Comparison of ENCODE assay signal across 15 cellular contexts in the genomic region with DNA sequence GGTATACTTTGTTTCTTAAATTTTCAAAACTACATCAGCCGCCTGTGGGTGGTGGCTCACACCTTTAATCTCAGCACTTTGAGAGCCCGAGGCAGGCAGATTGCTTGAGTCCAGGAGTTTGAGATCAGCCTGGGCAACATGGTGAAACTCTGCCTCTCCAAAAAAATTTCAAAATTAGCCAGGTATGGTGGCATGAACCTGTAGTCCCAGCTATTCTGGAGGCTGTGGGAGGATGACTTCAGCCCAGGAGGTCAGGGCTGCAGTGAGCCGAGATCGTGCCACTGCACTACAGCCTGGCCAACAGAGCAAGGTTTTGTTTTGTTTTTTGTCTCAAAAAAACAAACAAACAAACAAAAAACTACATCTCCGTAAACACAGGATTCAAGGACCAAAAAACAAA.
"Had no signal": no experiment of that assay in that cellular context is flagged by ENCODE, and none has a peak within 500 bp of the region (broad histone marks: within the 10 kb centered on the region; RNA-seq: fewer than 3 reads in every experiment).

No MANE protein-coding gene starts in this region.

- FAIRE-seq: astrocyte had no signal

- H3K4me3 Mint-ChIP-seq: activated CD8-positive, alpha-beta T cell treated with anti-CD3 and anti-CD28 coated beads for 36 hours; immature natural killer cell; stimulated activated naive CD8-positive, alpha-beta T cell treated with anti-CD3 and anti-CD28 coated beads, Interleukin-15, amount 100 ng/mL, for 72 hours had no signal

- H3K4me3 ChIP-seq: cardiac muscle cell, ovary, testis, upper lobe of right lung had no signal

- H3K9me3 Mint-ChIP-seq: activated CD8-positive, alpha-beta T cell treated with anti-CD3 and anti-CD28 coated beads for 36 hours; activated T-cell treated with anti-CD3 and anti-CD28 coated beads, Interleukin-2, amount 50 U/mL, for 72 hours; immature natural killer cell; stimulated activated naive CD8-positive, alpha-beta T cell treated with anti-CD3 and anti-CD28 coated beads, Interleukin-15, amount 100 ng/mL, for 72 hours had no signal

- H3K9me3 ChIP-seq: ovary, testis, upper lobe of right lung had no signal

- H3K27me3 Mint-ChIP-seq: activated CD8-positive, alpha-beta T cell treated with anti-CD3 and anti-CD28 coated beads for 36 hours; stimulated activated naive CD8-positive, alpha-beta T cell treated with anti-CD3 and anti-CD28 coated beads, Interleukin-15, amount 100 ng/mL, for 72 hours had no signal

- H3K27ac Mint-ChIP-seq: activated CD8-positive, alpha-beta T cell treated with anti-CD3 and anti-CD28 coated beads for 36 hours; activated T-cell treated with anti-CD3 and anti-CD28 coated beads, Interleukin-2, amount 50 U/mL, for 72 hours had no signal

- H3K27ac ChIP-seq: cardiac muscle cell, foreskin keratinocyte, ovary, testis, upper lobe of right lung had no signal

- DNase-seq: activated CD4-positive, alpha-beta T cell treated with anti-CD3 and anti-CD28 coated beads for 1 hour; activated CD8-positive, alpha-beta memory T cell treated with anti-CD3 and anti-CD28 coated beads, Interleukin-2, amount 50 U/mL, for 4 hours; activated CD8-positive, alpha-beta T cell treated with anti-CD3 and anti-CD28 coated beads for 36 hours; activated naive CD4-positive, alpha-beta T cell; activated T-cell treated with anti-CD3 and anti-CD28 coated beads, Interleukin-2, amount 50 U/mL, for 72 hours; foreskin keratinocyte; immature natural killer cell; left cardiac atrium; ovary; stimulated activated CD4-positive, alpha-beta T cell treated with anti-CD3 and anti-CD28 coated beads, Interleukin-4, amount 100 ng/mL, for 1 hour; stimulated activated naive CD8-positive, alpha-beta T cell treated with anti-CD3 and anti-CD28 coated beads, Interleukin-15, amount 100 ng/mL, for 72 hours; testis; upper lobe of right lung had no signal

- ATAC-seq: activated CD8-positive, alpha-beta T cell treated with anti-CD3 and anti-CD28 coated beads for 36 hours; activated T-cell treated with anti-CD3 and anti-CD28 coated beads, Interleukin-2, amount 50 U/mL, for 72 hours; foreskin keratinocyte; left cardiac atrium; stimulated activated naive CD8-positive, alpha-beta T cell treated with anti-CD3 and anti-CD28 coated beads, Interleukin-15, amount 100 ng/mL, for 72 hours; upper lobe of right lung had no signal

- H3K36me3 ChIP-seq: cardiac muscle cell, ovary had no signal

- H3K27me3 ChIP-seq: cardiac muscle cell, foreskin keratinocyte, ovary, testis, upper lobe of right lung had no signal
